16 cellular contexts compared by ENCODE assay signal in genomic region chr3:127816783-127817182, GRCh38. TPM values are rescaled to one million over a fixed set of nuclear protein-coding genes. Genes with fewer than 3 reads are reported as not detected.
DNase-seq lines count a peak whose midpoint lies in the region; ATAC-seq, FAIRE-seq and TF ChIP-seq lines count a peak whose summit lies in the region.
"Had no signal": no experiment of that assay in that cellular context is flagged by ENCODE, and none has a peak within 500 bp of the region (broad histone marks: within the 10 kb centered on the region; RNA-seq: fewer than 3 reads in every experiment).

No MANE protein-coding gene starts in this region.

- TF ChIP-seq POLR2A in GM19099 (IDR thresholded peaks at IDR 0.05; ENCODE audit: extremely low read depth, insufficient read length, low read depth) (peak; percentile 10), stomach (IDR thresholded peaks at IDR 0.05) (no peak), H54 (IDR thresholded peaks at IDR 0.05; ENCODE audit: low read depth, low read length) (no peak)

- DNase-seq in cerebellum (ENCODE audit: low spot score) (peak; percentile 64), left lung (no peak), stomach (no peak), frontal cortex (ENCODE audit: low spot score in 2 of 2) (no peak), H54 (ENCODE audit: insufficient read length, low spot score) (no peak)
- DNase-seq: activated CD4-positive, alpha-beta T cell treated with anti-CD3 and anti-CD28 coated beads for 36 hours; activated T-cell treated with anti-CD3 and anti-CD28 coated beads, Interleukin-2, amount 50 U/mL, for 48 hours; adrenal gland; GF-D8; ovary; stimulated activated CD8-positive, alpha-beta memory T cell treated with anti-CD3 and anti-CD28 coated beads, Interleukin-4, amount 100 ng/mL, for 48 hours; T-helper 17 cell had no signal

- TF ChIP-seq EP300 in stomach (IDR thresholded peaks at IDR 0.05): no peak

- H3K9me3 ChIP-seq in left lung (no peaks in the 10 kb centered on the region), stomach (no peaks in the 10 kb centered on the region)
- H3K9me3 ChIP-seq: adrenal gland, ovary had no signal

- H3K27me3 ChIP-seq in left lung (no peaks in the 10 kb centered on the region), stomach (no peaks in the 10 kb centered on the region)
- H3K27me3 ChIP-seq: adrenal gland, ovary had no signal

- intact Hi-C loops in left lung (cut with DNase I) (no loop called here), stomach (cut with DNase I; ENCODE audit: low total_unique reads) (no loop called here)

- H3K4me1 ChIP-seq in left lung (peaks cover 29 to 76% of the 10 kb centered on the region in 2 donors), stomach (peaks cover 14 to 83% (median 64%) of the 10 kb centered on the region in 4 donors)

- peaks cover 0 to 52% of the 10 kb centered on the region in 2 donors for H3K36me3 ChIP-seq in left lung
- peaks cover 0 to 21% (median 17%) of the 10 kb centered on the region in 4 donors for H3K36me3 ChIP-seq in stomach
- H3K36me3 ChIP-seq: adrenal gland, ovary had no signal

- FAIRE-seq in frontal cortex (lab: Jason Lieb, UNC) (no peak), H54 (lab: Jason Lieb, UNC) (no peak)
- FAIRE-seq: GM18507 had no signal

- peak; percentile 5 for ATAC-seq in left lung
- no peak for ATAC-seq in HG03469 (IDR thresholded peaks at IDR 0.05; ENCODE audit: unreplicated experiment)
- ATAC-seq in HG02763 (IDR thresholded peaks at IDR 0.05; ENCODE audit: unreplicated experiment): no peak
- ATAC-seq: activated CD4-positive, alpha-beta T cell treated with anti-CD3 and anti-CD28 coated beads for 36 hours; T-helper 17 cell had no signal

- H3K4me3 ChIP-seq in left lung: no peak overlapping the region
- H3K4me3 ChIP-seq in stomach: no peak overlapping the region
- H3K4me3 ChIP-seq: adrenal gland, ovary had no signal

- H3K27ac ChIP-seq in left lung (peak overlapping the region; percentile 86 to 91), stomach (peak overlapping the region; percentile 9 to 90 (median 88))
- H3K27ac ChIP-seq: adrenal gland, ovary had no signal

- 51 to 69% (median 67%) methylated on average over 9 of the region's 9 CpGs for WGBS in stomach, 5 donors

- TF ChIP-seq CTCF in left lung (IDR thresholded peaks at IDR 0.05) (no peak), stomach (IDR thresholded peaks at IDR 0.05) (no peak)

RNA-seq across cellular contexts. Expression of gene MGLL, which starts 5.5 kb away (rescaled TPM):
- total RNA-seq in cerebellum: 11.6 TPM
- total RNA-seq in left lung: 100 to 1,000 TPM; 214 to 318 TPM
- 100 to 1,000 TPM in 1 of 5 donors, 10 to 100 TPM in 4; 10.5 to 118 (median 55.1) TPM for total RNA-seq in stomach
- 10 to 100 TPM; 17.3 to 50.9 (median 25.0) TPM for polyA plus RNA-seq in stomach
- 31.4 TPM for total RNA-seq in frontal cortex
